Comparison of ENCODE assay signal across 8 cellular contexts in the genomic region with DNA sequence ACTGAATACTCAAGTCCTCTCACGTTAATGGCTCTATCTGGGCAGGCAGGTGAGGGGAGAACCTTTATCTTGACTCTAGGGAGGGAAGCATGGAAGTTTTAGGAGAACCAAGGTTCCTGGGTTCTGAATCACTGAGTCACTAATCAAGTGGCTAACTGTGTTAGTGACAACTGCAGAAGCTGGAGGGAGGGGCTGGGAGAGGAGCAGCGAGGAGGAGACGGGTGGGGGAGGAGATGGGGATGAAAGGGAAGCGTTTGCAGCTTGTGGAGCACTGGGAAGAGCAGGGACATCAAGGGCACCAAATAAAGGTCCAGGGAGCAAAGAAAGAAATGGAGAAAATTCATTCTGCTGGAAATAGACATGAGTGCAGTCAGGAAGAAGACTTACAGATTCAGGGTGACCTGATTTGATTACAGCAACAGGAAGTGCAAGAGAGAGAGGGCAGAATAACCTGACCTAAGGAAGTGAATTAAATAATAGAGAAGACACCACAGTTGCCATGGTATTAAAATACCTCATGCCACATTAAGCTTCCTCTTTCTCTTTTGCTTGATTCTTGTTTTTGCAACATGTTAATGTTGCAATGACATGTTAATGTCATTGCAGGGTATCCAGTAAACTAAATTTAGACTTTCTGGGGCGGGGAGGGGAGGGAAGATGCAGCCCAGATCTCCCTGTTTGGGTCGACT. TPM values are rescaled to one million over a fixed set of nuclear protein-coding genes. Genes with fewer than 3 reads are reported as not detected.
A peak's percentile ranks its signal among the peaks of the same experiment; 100 is the strongest.
DNase-seq lines count a peak whose midpoint lies in the region; ATAC-seq and TF ChIP-seq lines count a peak whose summit lies in the region.
"Had no signal": no experiment of that assay in that cellular context is flagged by ENCODE, and none has a peak within 500 bp of the region (broad histone marks: within the 10 kb centered on the region; RNA-seq: fewer than 3 reads in every experiment).

No MANE protein-coding gene starts in this region.

- no peak overlapping the region for H3K4me3 ChIP-seq in effector memory CD4-positive, alpha-beta T cell (ENCODE audit: insufficient read depth, low read depth, low read length, poor library complexity, severe bottlenecking)
- H3K4me3 ChIP-seq in gastrocnemius medialis: no peak overlapping the region
- no peak overlapping the region for H3K4me3 ChIP-seq in mucosa of descending colon

- TF ChIP-seq CTCF in gastrocnemius medialis (IDR thresholded peaks at IDR 0.05 in 4 of 5, conservative IDR thresholded peaks at IDR 0.05 in 1 of 5): no peak
- no peak for TF ChIP-seq CTCF in mucosa of descending colon (IDR thresholded peaks at IDR 0.05)

- intact Hi-C loops in gastrocnemius medialis (cut with DNase I; ENCODE audit: low total_unique reads): no loop called here
- intact Hi-C loops in mucosa of descending colon (cut with DNase I, micrococcal nuclease): no loop called here

- no peaks in the 10 kb centered on the region for H3K27me3 ChIP-seq in effector memory CD4-positive, alpha-beta T cell (replicated peaks; ENCODE audit: control insufficient read depth, insufficient read depth, low read length, poor library complexity, severe bottlenecking)
- H3K27me3 ChIP-seq in gastrocnemius medialis: no peaks in the 10 kb centered on the region

- H3K36me3 ChIP-seq in effector memory CD4-positive, alpha-beta T cell (ENCODE audit: control insufficient read depth, insufficient read depth, low read length): no peaks in the 10 kb centered on the region
- H3K36me3 ChIP-seq in gastrocnemius medialis (no peaks in the 10 kb centered on the region), mucosa of descending colon (ENCODE audit: low read depth) (no peaks in the 10 kb centered on the region)

- H3K27ac ChIP-seq in effector memory CD4-positive, alpha-beta T cell (ENCODE audit: insufficient read depth, low read length, poor library complexity, severe bottlenecking): peak overlapping the region; percentile 68
- peak overlapping the region; percentile 15 to 37 (median 18) for H3K27ac ChIP-seq in gastrocnemius medialis

- no peak for TF ChIP-seq POLR2A in gastrocnemius medialis (IDR thresholded peaks at IDR 0.05)

- ATAC-seq in GM18861 (IDR thresholded peaks at IDR 0.05; ENCODE audit: unreplicated experiment): peak; percentile 40
- ATAC-seq in gastrocnemius medialis: no peak
- ATAC-seq in mucosa of descending colon: no peak
- no peak for ATAC-seq in GM21825 (IDR thresholded peaks at IDR 0.05; ENCODE audit: unreplicated experiment)

- DNase-seq in NOMO-1 (lab: John Stamatoyannopoulos, UW; ENCODE audit: unreplicated experiment in 2 of 2) (peak; percentile 93 to 99), gastrocnemius medialis (no peak), UCSD-AML1 (lab: John Stamatoyannopoulos, UW; ENCODE audit: unreplicated experiment) (no peak), mucosa of descending colon (no peak)
- no peak for DNase-seq in effector memory CD4-positive, alpha-beta T cell
- DNase-seq: activated CD4-positive, alpha-beta T cell treated with anti-CD3 and anti-CD28 coated beads, Interleukin-2, amount 10 ng/mL, durations not matched to agents 24 days and 14 days had no signal

- no peaks in the 10 kb centered on the region for H3K9me3 ChIP-seq in effector memory CD4-positive, alpha-beta T cell (ENCODE audit: control insufficient read depth, low read length)
- no peaks in the 10 kb centered on the region for H3K9me3 ChIP-seq in gastrocnemius medialis
- no peaks in the 10 kb centered on the region for H3K9me3 ChIP-seq in mucosa of descending colon

- in situ Hi-C loops in gastrocnemius medialis (cut with MboI; ENCODE audit: low sequenced_read_pairs in 4 of 4): no loop called here

- H3K4me1 ChIP-seq in effector memory CD4-positive, alpha-beta T cell (ENCODE audit: control insufficient read depth, insufficient read depth, low read length, poor library complexity, severe bottlenecking): peaks cover 18% of the 10 kb centered on the region
- H3K4me1 ChIP-seq in gastrocnemius medialis (peaks cover 3 to 24% of the 10 kb centered on the region in 2 donors), mucosa of descending colon (ENCODE audit: low read depth) (peaks cover 8% of the 10 kb centered on the region)

RNA-seq across cellular contexts. Expression of a gene that starts 4.5 kb away (rescaled TPM):
- total RNA-seq in gastrocnemius medialis: 100 to 1,000 TPM in 3 of 4 donors, 10 to 100 TPM in 1; 73.1 to 134 (median 113) TPM
- 10 to 100 TPM; 10.2 to 68.4 (median 24.8) TPM for total RNA-seq in mucosa of descending colon

Comparison
In these comparisons a context has a peak if more than half of its experiments do, and no peak if none do; other contexts are left out.
1. DNase-seq: peak in NOMO-1 (2 of 2); none in effector memory CD4-positive, alpha-beta T cell (0 of 3), gastrocnemius medialis (0 of 2), UCSD-AML1 (single experiment) and mucosa of descending colon (0 of 3).